ENCODE assay signal across 12 cellular contexts in the genomic region with DNA sequence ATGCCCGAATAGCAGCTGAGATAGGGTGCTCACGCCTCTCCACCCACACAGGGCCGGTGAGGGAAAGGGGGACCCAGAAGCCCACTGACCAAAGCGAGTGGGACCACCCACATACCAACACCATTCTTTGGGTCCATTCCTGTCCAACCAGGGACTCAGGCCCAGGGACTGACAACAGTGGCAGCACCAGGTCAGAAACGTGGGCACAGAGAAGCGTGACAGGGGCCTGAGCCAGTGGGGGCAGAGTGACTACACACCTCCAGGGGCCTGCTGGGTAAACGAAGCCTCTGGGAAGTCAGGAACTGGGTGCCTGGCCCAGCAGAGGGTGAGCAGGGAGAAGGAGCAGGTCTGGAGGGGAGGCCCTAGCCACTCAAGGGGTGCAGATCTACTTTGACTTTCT. TPM values are rescaled to one million over a fixed set of nuclear protein-coding genes. Genes with fewer than 3 reads are reported as not detected.
DNase-seq lines count a peak whose midpoint lies in the region; ATAC-seq, FAIRE-seq and TF ChIP-seq lines count a peak whose summit lies in the region.
"Had no signal": no experiment of that assay in that cellular context is flagged by ENCODE, and none has a peak within 500 bp of the region (broad histone marks: within the 10 kb centered on the region; RNA-seq: fewer than 3 reads in every experiment).

No MANE protein-coding gene starts in this region.

- H3K9me3 ChIP-seq in GM12878 (replicated peaks; ENCODE audit: control insufficient read depth, insufficient read depth, low read length) = no peaks in the 10 kb centered on the region
- no peaks in the 10 kb centered on the region for H3K9me3 ChIP-seq in kidney (ENCODE audit: control insufficient read depth in 1 of 2, low read length in 2 of 2)
- H3K9me3 ChIP-seq in stomach = no peaks in the 10 kb centered on the region
- H3K9me3 ChIP-seq: colonic mucosa had no signal

- H3K4me3 ChIP-seq in GM12878 (no peak overlapping the region), kidney (ENCODE audit: low read length in 2 of 2) (no peak overlapping the region), stomach (no peak overlapping the region)
- H3K4me3 ChIP-seq: colonic mucosa had no signal

- TF ChIP-seq POLR2A in GM12878 (IDR thresholded peaks at IDR 0.05; ENCODE audit: low read depth, low read length) (no peak), stomach (IDR thresholded peaks at IDR 0.05) (no peak)

- TF ChIP-seq EP300 in GM12878 (IDR thresholded peaks at IDR 0.05; ENCODE audit: borderline replicate concordance in 1 of 2, control insufficient read depth in 1 of 2, low read depth in 2 of 2, low read length in 2 of 2) = no peak
- TF ChIP-seq EP300 in stomach (IDR thresholded peaks at IDR 0.05) = no peak

- no peaks in the 10 kb centered on the region for H3K79me2 ChIP-seq in GM12878 (ENCODE audit: control insufficient read depth, insufficient read depth, low read length)

- H4K20me1 ChIP-seq in GM12878 (ENCODE audit: control insufficient read depth, insufficient read depth) = no peaks in the 10 kb centered on the region; the same call in 1 of the 2 replicates

- peak; percentile 5 for TF ChIP-seq CTCF in GM13977 (IDR thresholded peaks at IDR 0.05; ENCODE audit: extremely low read depth, insufficient read depth, missing control alignments)
- no peak for TF ChIP-seq CTCF in GM12878 (IDR thresholded peaks at IDR 0.05 in 2 of 3, conservative IDR thresholded peaks at IDR 0.05 in 1 of 3; ENCODE audit: control insufficient read depth in 2 of 3, extremely low read depth in 1 of 3, insufficient read depth in 1 of 3, low read depth in 3 of 3, low read length in 3 of 3)
- TF ChIP-seq CTCF in kidney (IDR thresholded peaks at IDR 0.05; ENCODE audit: borderline replicate concordance, extremely low read depth, insufficient read depth) = no peak
- TF ChIP-seq CTCF in stomach (IDR thresholded peaks at IDR 0.05) = no peak

- H3K9ac ChIP-seq in GM12878 (ENCODE audit: control insufficient read depth, insufficient read depth, low read length) (no peak overlapping the region), kidney (ENCODE audit: low read length in 2 of 2) (peak overlapping the region in 1 of 2 donors; percentile 2)

- TSS peak; percentile 33 for BruUV-seq in GM12878 (replicated peaks; lab: Mats Ljungman, UMichigan)

- no peak for TF ChIP-seq RAD21 in GM12878 (IDR thresholded peaks at IDR 0.05; ENCODE audit: insufficient read depth, low read depth, low read length)

- in situ Hi-C loops in GM13977 (cut with MboI; ENCODE audit: low pct_unique_long_range_greater_than_20kb, low sequenced_read_pairs, unreplicated experiment) (no loop called here), GM12878 (cut with MboI) (no loop called here)

- H2AFZ ChIP-seq in GM12878 (ENCODE audit: control insufficient read depth, low read depth, low read length) = no peak overlapping the region

- H3K36me3 ChIP-seq in GM12878 (ENCODE audit: control insufficient read depth in 2 of 2, insufficient read depth in 2 of 2, low read length in 1 of 2) (peaks cover 6 to 7% of the 10 kb centered on the region in 2 experiments; a peak in 3 of 4 replicates), kidney (ENCODE audit: control insufficient read depth in 1 of 2, insufficient read depth in 2 of 2, low read length in 2 of 2) (peaks cover 12 to 31% of the 10 kb centered on the region in 2 donors), stomach (peaks cover 47 to 100% (median 94%) of the 10 kb centered on the region in 4 donors)
- H3K36me3 ChIP-seq: colonic mucosa had no signal

- DNase-seq in GM13977 (ENCODE audit: low spot score) (no peak), GM12878 (ENCODE audit: low read depth, low spot score) (no peak), kidney (peak; percentile 74), stomach (no peak), AG08396 (ENCODE audit: low spot score) (no peak), anterior cingulate cortex (lab: John Stamatoyannopoulos, UW) (no peak), GF-D8 (lab: John Stamatoyannopoulos, UW) (no peak)

- no peaks in the 10 kb centered on the region for H3K27me3 ChIP-seq in GM12878 (replicated peaks in 1 of 2; ENCODE audit: control insufficient read depth in 2 of 2, insufficient read depth in 2 of 2, low read length in 1 of 2)
- H3K27me3 ChIP-seq in stomach = no peaks in the 10 kb centered on the region
- H3K27me3 ChIP-seq: colonic mucosa had no signal

- no peak for ATAC-seq in GM12878
- no peak for ATAC-seq in HG02938 (IDR thresholded peaks at IDR 0.05; ENCODE audit: unreplicated experiment)

- FAIRE-seq in GM12878 (lab: Jason Lieb, UNC) (no peak), kidney (lab: Jason Lieb, UNC) (no peak)

- RAD21 ChIA-PET in GM12878 (lab: Charles Lee; ENCODE audit: unreplicated experiment) = interaction anchor here (0.8 to 4.5 kb wide), 19 partner anchors 12 to 279 kb away, joined by 3 to 84 read pairs (median 5); partner anchors contain the start of genes IGFBP6, SOAT2 and SPRYD3

- POLR2A ChIA-PET in GM12878 (lab: Charles Lee) = interaction anchor here (0.7 to 2.6 kb wide), 5 partner anchors 11 to 37 kb away, joined by 3 to 7 read pairs (median 3); partner anchors contain the start of genes IGFBP6, SOAT2 and SPRYD3

- H3K27ac ChIP-seq in GM12878 (ENCODE audit: control insufficient read depth, insufficient read depth) (no peak overlapping the region), kidney (ENCODE audit: low read depth in 2 of 2, low read length in 2 of 2) (peak overlapping the region; percentile 48 to 51), stomach (peak overlapping the region in 4 of 5 donors; percentile 29 to 81 (median 72))
- H3K27ac ChIP-seq: colonic mucosa had no signal

- H3K4me1 ChIP-seq in GM12878 (ENCODE audit: control insufficient read depth, insufficient read depth, low read length) (no peaks in the 10 kb centered on the region), kidney (ENCODE audit: control insufficient read depth in 1 of 2, insufficient read depth in 1 of 2, low read depth in 1 of 2, low read length in 2 of 2) (peaks cover 9 to 42% of the 10 kb centered on the region in 2 donors), stomach (peaks cover 36 to 86% (median 61%) of the 10 kb centered on the region in 4 donors)

- SMC1A ChIA-PET in GM12878 (lab: Charles Lee; ENCODE audit: uncharacterized antibody, unreplicated experiment) = interaction anchor here (0.5 to 7.8 kb wide), 20 partner anchors 10 to 255 kb away, joined by 3 to 126 read pairs (median 4); partner anchors contain the start of genes SOAT2 and SPRYD3

- 64% methylated on average over 7 of the region's 7 CpGs for WGBS in GM12878 (ENCODE audit: insufficient coverage, insufficient replicate concordance, low lambda C conversion rate, missing lambda C conversion rate)
- WGBS in stomach, 5 donors = 68 to 84% (median 79%) methylated on average over 5 to 7 of the region's 7 CpGs

- intact Hi-C loops in GM12878 (cut with micrococcal nuclease; ENCODE audit: unreplicated experiment) (loop anchor here (5.0 kb wide), 1 partner anchor 92 kb away; no protein-coding TSS in a partner anchor), kidney (cut with DNase I) (loop anchor here (10.0 kb wide), 1 partner anchor 129 kb away; no protein-coding TSS in a partner anchor), stomach (cut with DNase I; ENCODE audit: low total_unique reads) (loop anchor here (5.0 kb wide), 2 partner anchors 37 to 132 kb away; partner anchors contain the start of gene SOAT2)

- CTCF ChIA-PET in GM12878 (lab: Yijun Ruan, JAX) = interaction anchor here (0.7 to 12.1 kb wide), 43 partner anchors 8 to 317 kb away, joined by 3 to 355 read pairs (median 6); partner anchors contain the start of genes AAAS, EIF4B, ESPL1 and IGFBP6

- no peak overlapping the region for H3K4me2 ChIP-seq in GM12878 (ENCODE audit: control insufficient read depth, insufficient read depth)

RNA-seq across cellular contexts. Expression of gene SPRYD3, which starts 13.7 kb away (rescaled TPM):
- 14.3 and 17.7 TPM in 2 replicates for total RNA-seq in GM12878 (2013; cell fraction: nucleolus; rRNA removed)
- total RNA-seq in GM12878 (2014; rRNA removed) = 18.7 and 21.0 TPM in 2 replicates
- total RNA-seq in GM12878 (2014; rRNA removed; fragmentation: Illumina TruSeq; extraction: Trizol) = 10.4 and 11.2 TPM in 2 replicates
- 24.7 and 27.7 TPM in 2 replicates for total RNA-seq in GM12878 (2021)
- polyA plus RNA-seq in GM12878 (2011; ENCODE audit: low read depth) = 6.7 TPM
- 12.4 and 19.4 TPM in 2 replicates for polyA plus RNA-seq in GM12878 (2011; rRNA removed)
- 28.7 and 32.0 TPM in 2 replicates for polyA plus RNA-seq in GM12878 (2011; cell fraction: cytosol; rRNA removed)
- polyA plus RNA-seq in GM12878 (2011; cell fraction: nucleus; rRNA removed) = 22.8 and 28.5 TPM in 2 replicates
- 14.5 and 15.8 TPM in 2 replicates for polyA plus RNA-seq in GM12878 (2012)
- polyA plus RNA-seq in GM12878 (2014; fragmentation: Illumina TruSeq; extraction: Trizol) = 9.4 and 18.3 TPM in 2 replicates
- polyA plus RNA-seq in GM12878 (2014; fragmentation: Nextera tagmentation; extraction: Ambion mirVana) = 1 to 10 TPM; 2.3 to 3.5 TPM
- 21.4 and 21.7 TPM in 2 replicates for polyA plus RNA-seq in GM12878 (2014; rRNA removed)
- 10 to 100 TPM; 26.2 to 26.4 TPM for polyA plus RNA-seq in GM12878 (2016; fragmentation: Nextera tagmentation; extraction: Ambion mirVana)
- 24.0 and 32.3 TPM in 2 replicates for polyA minus RNA-seq in GM12878 (2011; rRNA and poly(A)+ RNA removed)
- polyA minus RNA-seq in GM12878 (2011; cell fraction: cytosol; rRNA and poly(A)+ RNA removed) = 12.1 and 12.6 TPM in 2 replicates
- 10.4 and 18.8 TPM in 2 replicates for polyA minus RNA-seq in GM12878 (2011; cell fraction: nucleus; rRNA and poly(A)+ RNA removed)
- total RNA-seq in kidney = 72.3 TPM
- 40.0 TPM for polyA plus RNA-seq in kidney (ENCODE audit: insufficient read depth, low read depth, low replicate concordance)
- total RNA-seq in stomach = 10 to 100 TPM; 17.8 to 99.8 (median 50.9) TPM
- polyA plus RNA-seq in stomach = 10 to 100 TPM; 26.3 to 30.5 (median 29.8) TPM

RNA-seq across cellular contexts. Expression of gene TNS2, which starts 15.6 kb away (rescaled TPM):
- total RNA-seq in GM12878 (2013; cell fraction: nucleolus; rRNA removed) = 1.7 and 2.7 TPM in 2 replicates
- total RNA-seq in GM12878 (2014; rRNA removed) (0.17 and 0.22 TPM in 2 replicates), GM12878 (2014; rRNA removed; fragmentation: Illumina TruSeq; extraction: Trizol) (not detected in 2 replicates), GM12878 (2021) (0.66 and 0.72 TPM in 2 replicates), kidney (179 TPM), stomach (100 to 1,000 TPM in 2 of 5 donors, 10 to 100 TPM in 3; 38.5 to 164 (median 44.2) TPM)
- 0.14 TPM for polyA plus RNA-seq in GM12878 (2011; ENCODE audit: low read depth)
- polyA plus RNA-seq in GM12878 (2011; rRNA removed) (0.07 TPM in 1 of 2 replicates, not detected in the other), GM12878 (2014; fragmentation: Illumina TruSeq; extraction: Trizol) (0.03 and 0.11 TPM in 2 replicates), GM12878 (2014; fragmentation: Nextera tagmentation; extraction: Ambion mirVana) (not detected), GM12878 (2014; rRNA removed) (0.15 and 0.52 TPM in 2 replicates), GM12878 (2016; fragmentation: Nextera tagmentation; extraction: Ambion mirVana) (under 1 TPM in 1 of 2 experiments, not detected in 1; 0.20 TPM), kidney (ENCODE audit: insufficient read depth, low read depth, low replicate concordance) (90.1 TPM), stomach (100 to 1,000 TPM in 1 of 3 donors, 10 to 100 TPM in 2; 71.0 to 104 (median 76.5) TPM)
- 0.07 and 0.10 TPM in 2 replicates for polyA plus RNA-seq in GM12878 (2011; cell fraction: cytosol; rRNA removed)
- 0.97 and 1.3 TPM in 2 replicates for polyA plus RNA-seq in GM12878 (2011; cell fraction: nucleus; rRNA removed)
- polyA plus RNA-seq in GM12878 (2012) = 0.39 and 0.64 TPM in 2 replicates
- polyA minus RNA-seq in GM12878 (2011; rRNA and poly(A)+ RNA removed) = 0.57 TPM in 1 of 2 replicates, not detected in the other
- 0.62 and 2.8 TPM in 2 replicates for polyA minus RNA-seq in GM12878 (2011; cell fraction: cytosol; rRNA and poly(A)+ RNA removed)
- 0.48 and 1.2 TPM in 2 replicates for polyA minus RNA-seq in GM12878 (2011; cell fraction: nucleus; rRNA and poly(A)+ RNA removed)

RNA-seq across cellular contexts. Expression of gene IGFBP6, which starts 32.0 kb away (rescaled TPM):
- not detected in 2 replicates for total RNA-seq in GM12878 (2013; cell fraction: nucleolus; rRNA removed)
- 0.56 TPM in 1 of 2 replicates, not detected in the other for total RNA-seq in GM12878 (2014; rRNA removed)
- total RNA-seq in GM12878 (2014; rRNA removed; fragmentation: Illumina TruSeq; extraction: Trizol) = not detected in 2 replicates
- 0.64 and 0.87 TPM in 2 replicates for total RNA-seq in GM12878 (2021)
- not detected for polyA plus RNA-seq in GM12878 (2011; ENCODE audit: low read depth)
- polyA plus RNA-seq in GM12878 (2011; rRNA removed) = 0.16 and 0.60 TPM in 2 replicates
- polyA plus RNA-seq in GM12878 (2011; cell fraction: cytosol; rRNA removed) = 0.67 and 0.85 TPM in 2 replicates
- 0.22 and 0.31 TPM in 2 replicates for polyA plus RNA-seq in GM12878 (2011; cell fraction: nucleus; rRNA removed)
- polyA plus RNA-seq in GM12878 (2012) = 0.19 and 0.21 TPM in 2 replicates
- polyA plus RNA-seq in GM12878 (2014; fragmentation: Illumina TruSeq; extraction: Trizol) = not detected in 2 replicates
- polyA plus RNA-seq in GM12878 (2014; fragmentation: Nextera tagmentation; extraction: Ambion mirVana) = under 1 TPM in 1 of 2 experiments, not detected in 1; 0.09 TPM
- polyA plus RNA-seq in GM12878 (2014; rRNA removed) = 0.35 and 0.84 TPM in 2 replicates
- under 1 TPM; 0.44 to 0.80 TPM for polyA plus RNA-seq in GM12878 (2016; fragmentation: Nextera tagmentation; extraction: Ambion mirVana)
- polyA minus RNA-seq in GM12878 (2011; rRNA and poly(A)+ RNA removed) = 0.77 TPM in 1 of 2 replicates, not detected in the other
- not detected in 2 replicates for polyA minus RNA-seq in GM12878 (2011; cell fraction: cytosol; rRNA and poly(A)+ RNA removed)
- not detected in 2 replicates for polyA minus RNA-seq in GM12878 (2011; cell fraction: nucleus; rRNA and poly(A)+ RNA removed)
- total RNA-seq in kidney = 203 TPM
- polyA plus RNA-seq in kidney (ENCODE audit: insufficient read depth, low read depth, low replicate concordance) = 57.3 TPM
- 100 to 1,000 TPM in 2 of 5 donors, 10 to 100 TPM in 3; 22.6 to 388 (median 95.1) TPM for total RNA-seq in stomach
- polyA plus RNA-seq in stomach = 100 to 1,000 TPM in 1 of 3 donors, 10 to 100 TPM in 2; 30.6 to 124 (median 54.7) TPM
- total RNA-seq: natural killer cell treated with Interleukin-12 subunit alpha and Interleukin-12 subunit beta and Interleukin-15 and Interleukin-18, amount 100 ng/mL, for 72 hours had no signal

RNA-seq across cellular contexts. Expression of gene SOAT2, which starts 37.8 kb away (rescaled TPM):
- total RNA-seq in GM12878 (2013; cell fraction: nucleolus; rRNA removed) = not detected in 2 replicates
- 1.2 and 1.6 TPM in 2 replicates for total RNA-seq in GM12878 (2014; rRNA removed)
- 0.60 and 0.67 TPM in 2 replicates for total RNA-seq in GM12878 (2014; rRNA removed; fragmentation: Illumina TruSeq; extraction: Trizol)
- 1.6 and 1.9 TPM in 2 replicates for total RNA-seq in GM12878 (2021)
- not detected for polyA plus RNA-seq in GM12878 (2011; ENCODE audit: low read depth)
- polyA plus RNA-seq in GM12878 (2011; rRNA removed) = 0.24 and 0.30 TPM in 2 replicates
- polyA plus RNA-seq in GM12878 (2011; cell fraction: cytosol; rRNA removed) = 0.31 and 0.53 TPM in 2 replicates
- polyA plus RNA-seq in GM12878 (2011; cell fraction: nucleus; rRNA removed) = 1.7 TPM in 2 replicates
- polyA plus RNA-seq in GM12878 (2012) = 0.21 TPM in 1 of 2 replicates, not detected in the other
- polyA plus RNA-seq in GM12878 (2014; fragmentation: Illumina TruSeq; extraction: Trizol) = 0.43 and 0.78 TPM in 2 replicates
- under 1 TPM; 0.08 to 0.33 TPM for polyA plus RNA-seq in GM12878 (2014; fragmentation: Nextera tagmentation; extraction: Ambion mirVana)
- 1.7 and 2.4 TPM in 2 replicates for polyA plus RNA-seq in GM12878 (2014; rRNA removed)
- polyA plus RNA-seq in GM12878 (2016; fragmentation: Nextera tagmentation; extraction: Ambion mirVana) = under 1 TPM; 0.46 to 0.72 TPM
- polyA minus RNA-seq in GM12878 (2011; rRNA and poly(A)+ RNA removed) = 0.36 TPM in 1 of 2 replicates, not detected in the other
- polyA minus RNA-seq in GM12878 (2011; cell fraction: cytosol; rRNA and poly(A)+ RNA removed) = not detected in 2 replicates
- polyA minus RNA-seq in GM12878 (2011; cell fraction: nucleus; rRNA and poly(A)+ RNA removed) = 0.24 and 0.48 TPM in 2 replicates
- total RNA-seq in kidney = 0.19 TPM
- polyA plus RNA-seq in kidney (ENCODE audit: insufficient read depth, low read depth, low replicate concordance) = 0.26 TPM
- total RNA-seq in stomach = under 1 TPM in 1 of 5 donors, not detected in 4; 0.92 TPM
- polyA plus RNA-seq in stomach = under 1 TPM in 1 of 3 donors, not detected in 2; 0.28 TPM
- total RNA-seq: fibroblast of villous mesenchyme, LHCN-M2 had no signal

RNA-seq across cellular contexts. Expression of gene EIF4B, which starts 59.2 kb away (rescaled TPM):
- 239 and 240 TPM in 2 replicates for total RNA-seq in GM12878 (2013; cell fraction: nucleolus; rRNA removed)
- total RNA-seq in GM12878 (2014; rRNA removed) = 519 and 635 TPM in 2 replicates
- 742 and 752 TPM in 2 replicates for total RNA-seq in GM12878 (2014; rRNA removed; fragmentation: Illumina TruSeq; extraction: Trizol)
- total RNA-seq in GM12878 (2021) = 628 and 637 TPM in 2 replicates
- polyA plus RNA-seq in GM12878 (2011; ENCODE audit: low read depth) = 340 TPM
- polyA plus RNA-seq in GM12878 (2011; rRNA removed) = 494 and 678 TPM in 2 replicates
- 381 and 532 TPM in 2 replicates for polyA plus RNA-seq in GM12878 (2011; cell fraction: cytosol; rRNA removed)
- 218 and 250 TPM in 2 replicates for polyA plus RNA-seq in GM12878 (2011; cell fraction: nucleus; rRNA removed)
- 417 and 421 TPM in 2 replicates for polyA plus RNA-seq in GM12878 (2012)
- polyA plus RNA-seq in GM12878 (2014; fragmentation: Illumina TruSeq; extraction: Trizol) = 625 and 749 TPM in 2 replicates
- polyA plus RNA-seq in GM12878 (2014; fragmentation: Nextera tagmentation; extraction: Ambion mirVana) = 100 to 1,000 TPM; 133 to 144 TPM
- polyA plus RNA-seq in GM12878 (2014; rRNA removed) = 326 and 368 TPM in 2 replicates
- 100 to 1,000 TPM; 123 TPM for polyA plus RNA-seq in GM12878 (2016; fragmentation: Nextera tagmentation; extraction: Ambion mirVana)
- 773 and 817 TPM in 2 replicates for polyA minus RNA-seq in GM12878 (2011; rRNA and poly(A)+ RNA removed)
- polyA minus RNA-seq in GM12878 (2011; cell fraction: cytosol; rRNA and poly(A)+ RNA removed) = 266 and 313 TPM in 2 replicates
- polyA minus RNA-seq in GM12878 (2011; cell fraction: nucleus; rRNA and poly(A)+ RNA removed) = 94.2 and 136 TPM in 2 replicates
- 417 TPM for total RNA-seq in kidney
- polyA plus RNA-seq in kidney (ENCODE audit: insufficient read depth, low read depth, low replicate concordance) = 114 TPM
- total RNA-seq in stomach = 100 to 1,000 TPM; 319 to 833 (median 400) TPM
- 100 to 1,000 TPM; 101 to 262 (median 179) TPM for polyA plus RNA-seq in stomach

Comparison
In these comparisons a context has a peak if more than half of its experiments do, and no peak if none do; other contexts are left out.
1. RNA of gene TNS2, which starts 15.6 kb away (total RNA-seq): 179 TPM in kidney (single experiment) and 38.5 to 164 TPM in stomach; 0.17 to 2.7 TPM in GM12878; every median in the first group is over 10 times any median in the second.
2. RNA of gene IGFBP6, which starts 32.0 kb away (total RNA-seq): 203 TPM in kidney (single experiment) and 22.6 to 388 TPM in stomach; 0.56 to 0.87 TPM in GM12878; every median in the first group is over 10 times any median in the second.